1 cellular context compared by ENCODE assay signal in the genomic region with DNA sequence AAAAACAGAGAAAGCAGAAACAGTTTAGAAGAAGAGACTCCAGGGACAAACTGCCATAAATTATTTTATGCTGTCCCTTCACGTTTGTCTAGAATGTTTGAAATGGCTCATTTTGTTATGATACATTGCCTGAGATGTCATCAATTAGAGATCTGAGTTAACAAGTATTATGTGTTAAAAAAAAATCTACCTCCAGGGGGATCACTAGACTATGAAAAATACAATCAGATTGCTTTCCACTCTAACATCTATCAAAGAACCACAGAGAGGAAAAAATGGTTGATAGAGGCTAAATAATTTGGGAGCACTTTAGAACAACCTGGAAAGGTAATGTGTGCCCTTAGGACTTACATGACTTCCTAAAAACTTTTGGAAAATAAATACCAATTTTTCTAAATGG.
TF ChIP-seq lines count a peak whose summit lies in the region.

No MANE protein-coding gene starts in this region.

TF ChIP-seq in HCT116, 20 proteins besides CTCF, POLR2A, EP300 and RAD21 (continued from another document):
- TF ChIP-seq TCF7L2 (IDR thresholded peaks at IDR 0.05; ENCODE audit: borderline replicate concordance, extremely low read depth, insufficient read depth, insufficient read length), result no peak
- TF ChIP-seq EZH2phosphoT487 (IDR thresholded peaks at IDR 0.05; ENCODE audit: borderline replicate concordance), result no peak
- no peak for TF ChIP-seq ZBTB33 (IDR thresholded peaks at IDR 0.05; ENCODE audit: extremely low read depth, insufficient replicate concordance, low read length)
TF ChIP-seq in HCT116: peak in this region for 0.
